In the genomic region with DNA sequence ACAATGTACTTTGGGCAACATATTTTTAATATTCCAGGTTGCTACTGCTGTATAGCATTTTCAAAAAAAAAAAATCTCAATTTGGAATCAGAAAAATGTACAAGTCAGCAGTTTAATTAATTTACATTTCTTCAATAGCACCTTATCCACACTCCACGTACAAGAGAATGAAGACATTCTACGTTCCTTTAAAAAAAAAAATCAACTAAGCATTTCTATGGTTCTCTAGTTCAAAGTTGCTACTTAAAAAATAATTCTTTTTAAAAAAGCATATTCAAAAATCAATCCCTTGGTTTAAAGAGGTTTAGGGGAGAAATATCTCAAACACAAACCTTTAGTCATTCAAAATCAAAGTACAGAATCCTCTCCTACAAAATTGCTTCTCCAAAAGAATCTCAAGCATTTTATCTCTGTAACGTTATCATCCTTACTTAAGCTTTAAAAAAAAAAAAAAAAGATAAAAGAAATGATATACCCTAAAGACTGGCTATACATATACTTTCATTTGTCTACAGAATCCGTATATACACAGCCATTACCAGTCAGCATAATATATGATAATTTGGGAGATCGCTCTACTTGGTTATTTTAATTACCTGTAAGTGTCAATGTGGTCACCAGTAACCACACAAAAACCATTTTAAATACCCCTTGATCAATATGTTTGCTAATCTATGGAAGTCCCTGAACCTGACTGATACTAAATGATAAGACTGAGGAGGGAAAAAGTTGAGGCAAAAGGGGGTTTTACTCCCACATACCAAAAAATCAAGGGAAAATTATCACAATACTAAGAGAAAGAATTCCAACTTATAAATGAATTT, we compare ENCODE assay signal across 9 cellular contexts. TPM values are rescaled to one million over a fixed set of nuclear protein-coding genes. Genes with fewer than 3 reads are reported as not detected.
A peak's percentile ranks its signal among the peaks of the same experiment; 100 is the strongest.
DNase-seq lines count a peak whose midpoint lies in the region; ATAC-seq, FAIRE-seq and TF ChIP-seq lines count a peak whose summit lies in the region.
"Had no signal": no experiment of that assay in that cellular context is flagged by ENCODE, and none has a peak within 500 bp of the region (broad histone marks: within the 10 kb centered on the region; RNA-seq: fewer than 3 reads in every experiment).

No MANE protein-coding gene starts in this region.

- H3K4me1 ChIP-seq in A549 (peaks cover 42% of the 10 kb centered on the region), HAP-1 (peaks cover 29% of the 10 kb centered on the region), astrocyte (ENCODE audit: insufficient read depth, low read length) (peaks cover 8% of the 10 kb centered on the region), lower lobe of right lung (peaks cover 38% of the 10 kb centered on the region)

- CTCF ChIA-PET in A549 (lab: Yijun Ruan, JAX), result interaction anchor here (0.6 to 0.7 kb wide), 2 partner anchors 51 to 69 kb away, joined by 3 read pairs; no protein-coding TSS in a partner anchor

- no peak for TF ChIP-seq RAD21 in A549 (conservative IDR thresholded peaks at IDR 0.05 in 1 of 2, IDR thresholded peaks at IDR 0.05 in 1 of 2)

- peak overlapping the region; percentile 73 for H3K4me2 ChIP-seq in A549
- H3K4me2 ChIP-seq in astrocyte (ENCODE audit: low read length), result peak overlapping the region; percentile 96

- peak overlapping the region; percentile 66 for H3K27ac Mint-ChIP-seq in astrocyte (ENCODE audit: unreplicated experiment)

- H4K20me1 ChIP-seq in astrocyte (ENCODE audit: insufficient read depth, low read length), result peaks cover 64% of the 10 kb centered on the region

- in situ Hi-C loops in HAP-1 (cut with MboI; ENCODE audit: low sequenced_read_pairs), result no loop called here

- peak overlapping the region; percentile 42 for H3K9ac ChIP-seq in astrocyte (ENCODE audit: low read length)

- H3K27me3 ChIP-seq in HAP-1 (ENCODE audit: low read depth) (no peaks in the 10 kb centered on the region), astrocyte (ENCODE audit: insufficient read depth, low read length) (no peaks in the 10 kb centered on the region), lower lobe of right lung (ENCODE audit: low read depth) (no peaks in the 10 kb centered on the region)

- H3K36me3 Mint-ChIP-seq in astrocyte (ENCODE audit: low read depth, unreplicated experiment), result no peaks in the 10 kb centered on the region

- TF ChIP-seq CTCF in A549 (IDR thresholded peaks at IDR 0.05), result no peak
- no peak for TF ChIP-seq CTCF in astrocyte (IDR thresholded peaks at IDR 0.05; ENCODE audit: insufficient read depth, low read depth, low read length)
- no peak for TF ChIP-seq CTCF in lower lobe of right lung (IDR thresholded peaks at IDR 0.05)

- TF ChIP-seq POLR2A in A549 (IDR thresholded peaks at IDR 0.05; ENCODE audit: low read length) (no peak), GM12891 (IDR thresholded peaks at IDR 0.05; ENCODE audit: low read depth, low read length) (no peak)

- H3K79me2 ChIP-seq in astrocyte (ENCODE audit: insufficient read depth, low read length), result peaks cover 72% of the 10 kb centered on the region

- H3K9me3 ChIP-seq in A549, result no peaks in the 10 kb centered on the region
- H3K9me3 ChIP-seq in HAP-1, result no peaks in the 10 kb centered on the region
- no peaks in the 10 kb centered on the region for H3K9me3 ChIP-seq in astrocyte (ENCODE audit: insufficient read depth, low read depth, low read length)
- no peaks in the 10 kb centered on the region for H3K9me3 ChIP-seq in lower lobe of right lung

- H3K4me1 Mint-ChIP-seq in astrocyte (ENCODE audit: low read depth, unreplicated experiment), result peaks cover 26% of the 10 kb centered on the region

- no peak for FAIRE-seq in A549 (lab: Jason Lieb, UNC)
- no peak for FAIRE-seq in astrocyte (lab: Jason Lieb, UNC)
- no peak for FAIRE-seq in GM12891 (lab: Jason Lieb, UNC)

- DNase-seq in A549 (ENCODE audit: low read depth in 1 of 2, low spot score in 1 of 2) (no peak), HAP-1 (ENCODE audit: low spot score in 2 of 2) (no peak), astrocyte (ENCODE audit: low read depth) (no peak), lower lobe of right lung (no peak), GM12891 (ENCODE audit: insufficient read length, low spot score) (no peak), GF-D8 (lab: John Stamatoyannopoulos, UW) (no peak), 8988T (no peak)
- DNase-seq in stimulated activated CD8-positive, alpha-beta memory T cell treated with anti-CD3 and anti-CD28 coated beads, Interleukin-4, amount 100 ng/mL, for 48 hours, result no peak
- DNase-seq: NCI-H187 treated with DMSO at 0.1 percent for 48 hours had no signal

- H3K4me3 ChIP-seq in A549 (peak overlapping the region; percentile 71), HAP-1 (peak overlapping the region; percentile 73), astrocyte (ENCODE audit: insufficient read depth, low read depth, low read length) (peak overlapping the region; percentile 93), lower lobe of right lung (peak overlapping the region; percentile 79)

- POLR2A ChIA-PET in A549 (lab: Yijun Ruan, JAX), result no interaction called here

- TF ChIP-seq EP300 in A549 (IDR thresholded peaks at IDR 0.05), result no peak

- intact Hi-C loops in lower lobe of right lung (cut with DNase I), result no loop called here

- peak overlapping the region; percentile 96 for H3K4me3 Mint-ChIP-seq in astrocyte (ENCODE audit: unreplicated experiment)

- H2AFZ ChIP-seq in astrocyte (ENCODE audit: low read depth, low read length), result no peak overlapping the region

- peak overlapping the region; percentile 21 to 50; a peak in 4 of 6 replicates for H3K27ac ChIP-seq in A549
- no peak overlapping the region for H3K27ac ChIP-seq in astrocyte (ENCODE audit: low read depth, low read length)
- H3K27ac ChIP-seq in lower lobe of right lung, result no peak overlapping the region

- no peaks in the 10 kb centered on the region for H3K36me3 ChIP-seq in HAP-1 (replicated peaks)
- no peaks in the 10 kb centered on the region for H3K36me3 ChIP-seq in astrocyte (ENCODE audit: insufficient read depth, low read length)
- no peaks in the 10 kb centered on the region for H3K36me3 ChIP-seq in lower lobe of right lung

- ATAC-seq in A549 (no peak), lower lobe of right lung (no peak)

- H3K9me3 Mint-ChIP-seq in astrocyte (ENCODE audit: unreplicated experiment), result no peaks in the 10 kb centered on the region

- H3K27me3 Mint-ChIP-seq in astrocyte (ENCODE audit: low read depth, unreplicated experiment), result no peaks in the 10 kb centered on the region

- WGBS in A549 (ENCODE audit: missing lambda C conversion rate), result 30% methylated on average over 5 of the region's 5 CpGs

TF ChIP-seq in A549, 52 proteins besides CTCF, POLR2A, EP300 and RAD21:
- TF ChIP-seq, protein P1, sequence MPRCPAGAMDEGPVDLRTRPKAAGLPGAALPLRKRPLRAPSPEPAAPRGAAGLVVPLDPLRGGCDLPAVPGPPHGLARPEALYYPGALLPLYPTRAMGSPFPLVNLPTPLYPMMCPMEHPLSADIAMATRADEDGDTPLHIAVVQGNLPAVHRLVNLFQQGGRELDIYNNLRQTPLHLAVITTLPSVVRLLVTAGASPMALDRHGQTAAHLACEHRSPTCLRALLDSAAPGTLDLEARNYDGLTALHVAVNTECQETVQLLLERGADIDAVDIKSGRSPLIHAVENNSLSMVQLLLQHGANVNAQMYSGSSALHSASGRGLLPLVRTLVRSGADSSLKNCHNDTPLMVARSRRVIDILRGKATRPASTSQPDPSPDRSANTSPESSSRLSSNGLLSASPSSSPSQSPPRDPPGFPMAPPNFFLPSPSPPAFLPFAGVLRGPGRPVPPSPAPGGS (IDR thresholded peaks at IDR 0.05), result no peak
- TF ChIP-seq, protein P2, sequence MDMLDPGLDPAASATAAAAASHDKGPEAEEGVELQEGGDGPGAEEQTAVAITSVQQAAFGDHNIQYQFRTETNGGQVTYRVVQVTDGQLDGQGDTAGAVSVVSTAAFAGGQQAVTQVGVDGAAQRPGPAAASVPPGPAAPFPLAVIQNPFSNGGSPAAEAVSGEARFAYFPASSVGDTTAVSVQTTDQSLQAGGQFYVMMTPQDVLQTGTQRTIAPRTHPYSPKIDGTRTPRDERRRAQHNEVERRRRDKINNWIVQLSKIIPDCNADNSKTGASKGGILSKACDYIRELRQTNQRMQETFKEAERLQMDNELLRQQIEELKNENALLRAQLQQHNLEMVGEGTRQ (IDR thresholded peaks at IDR 0.05), result no peak
- TF ChIP-seq CHD2 (IDR thresholded peaks at IDR 0.05; ENCODE audit: low read length, partially characterized antibody) (no peak), RCOR1 (IDR thresholded peaks at IDR 0.05; ENCODE audit: low read depth, low read length) (no peak), MAFK (IDR thresholded peaks at IDR 0.05; ENCODE audit: partially characterized antibody) (peak; percentile 96)

TF ChIP-seq in GM12891, 5 proteins besides CTCF, POLR2A, EP300 and RAD21:
- TF ChIP-seq POLR2AphosphoS5 (IDR thresholded peaks at IDR 0.05; ENCODE audit: low read depth, low read length), result no peak
TF ChIP-seq in GM12891: peak in this region for 0.

RNA-seq across cellular contexts. Expression of a gene that starts 2.7 kb away (rescaled TPM):
- 126 and 134 TPM in 2 replicates for polyA plus RNA-seq in A549 (2011; rRNA removed)
- polyA plus RNA-seq in A549 (2012; cell fraction: cytosol; rRNA removed), result 21.5 and 29.3 TPM in 2 replicates
- polyA plus RNA-seq in A549 (2012; cell fraction: nucleus; rRNA removed), result 22.3 and 36.4 TPM in 2 replicates
- 23.2 to 27.7 TPM (median 25.9 TPM) in 3 replicates for polyA plus RNA-seq in A549 (2017; fragmentation: RNase III; extraction: RNeasy Plus Mini Kit Qiagen cat#74134 plus additional on column Dnase treatment)
- 321 and 335 TPM in 2 replicates for polyA minus RNA-seq in A549 (2011; rRNA and poly(A)+ RNA removed)
- total RNA-seq in astrocyte, result 139 and 153 TPM in 2 replicates
- total RNA-seq in lower lobe of right lung, result 148 TPM
- 12.5 TPM for polyA plus RNA-seq in GM12891 (2012; ENCODE audit: low read depth, missing spikeins)

Comparison
In these comparisons a context has a peak if more than half of its experiments do, and no peak if none do; other contexts are left out.
1. H3K27ac ChIP-seq: peak in A549 (2 of 2); none in astrocyte (single experiment) and lower lobe of right lung (single experiment).
2. Peak in every context shown above with its lines, with median percentiles within 50 percentile points of each other: H3K4me3 ChIP-seq.